Comparison of ENCODE assay signal across 25 cellular contexts in genomic region chr4:156243015-156243414, GRCh38.
"Had no signal": no experiment of that assay in that cellular context is flagged by ENCODE, and none has a peak within 500 bp of the region (broad histone marks: within the 10 kb centered on the region; RNA-seq: fewer than 3 reads in every experiment).

No MANE protein-coding gene starts in this region.

- ATAC-seq: effector memory CD8-positive, alpha-beta T cell; esophagus mucosa; gastrocnemius medialis; heart right ventricle; left lung; left ventricle myocardium superior had no signal

- H3K4me1 ChIP-seq: colonic mucosa, esophagus squamous epithelium, gastrocnemius medialis, heart right ventricle, left lung had no signal

- FAIRE-seq: endometrium, islet of Langerhans, keratinocyte had no signal

- H3K27ac ChIP-seq: colonic mucosa, epithelial cell of prostate, esophagus squamous epithelium, gastrocnemius medialis, heart right ventricle, left lung had no signal

- H3K36me3 ChIP-seq: colonic mucosa, esophagus squamous epithelium, gastrocnemius medialis, heart right ventricle, left lung had no signal

- H3K9me3 ChIP-seq: colonic mucosa, esophagus squamous epithelium, gastrocnemius medialis, left lung had no signal

- H3K4me3 ChIP-seq: colonic mucosa, esophagus squamous epithelium, gastrocnemius medialis, heart right ventricle, left lung, lung had no signal

- DNase-seq: colonic mucosa; cortex of kidney; effector CD8-positive, alpha-beta T cell; effector memory CD8-positive, alpha-beta T cell; endodermal cell; erythroblast; esophagus squamous epithelium; foreskin fibroblast; foreskin melanocyte; gastrocnemius medialis; glutamatergic neuron; heart right ventricle; hippocampal formation; left cardiac atrium; left lung; left ventricle myocardium superior; mammary epithelial cell; mesendoderm; midbrain had no signal

- H3K27me3 ChIP-seq: colonic mucosa, esophagus squamous epithelium, gastrocnemius medialis, heart right ventricle, left lung had no signal
